In genomic region chr5:108642170-108642906, GRCh38 we compare ENCODE assay signal across 9 cellular contexts.
DNase-seq lines count a peak whose midpoint lies in the region; FAIRE-seq and TF ChIP-seq lines count a peak whose summit lies in the region.
"Had no signal": no experiment of that assay in that cellular context is flagged by ENCODE, and none has a peak within 500 bp of the region (broad histone marks: within the 10 kb centered on the region; RNA-seq: fewer than 3 reads in every experiment).

No MANE protein-coding gene starts in this region.

- no peaks in the 10 kb centered on the region for H4K20me1 ChIP-seq in GM23248 (ENCODE audit: insufficient read depth)

- 7 to 12% methylated on average over 4 of the region's 4 CpGs for WGBS in GM23248 (ENCODE audit: low coverage in 1 of 2, low lambda C conversion rate in 2 of 2, missing lambda C conversion rate in 2 of 2), 2 experiments

- peak overlapping the region; percentile 28 for H3K4me2 ChIP-seq in GM23248 (ENCODE audit: unreplicated experiment)

- intact Hi-C loops in activated T-helper 1 cell treated with anti-CD3 and anti-CD28 coated beads, Interleukin-12 subunit alpha, Interleukin-12 subunit beta, Interleukin-2, Interleukin-4 antibody, amounts not matched to agents 30 ng/mL and 10 ng/mL and 1 ng/mL, durations not matched to agents 14 hours and 24 hours and 36 hours (cut with micrococcal nuclease): loop anchor here (2.0 to 5.0 kb wide), 3 partner anchors 796 to 1045 kb away; partner anchors contain the start of gene MAN2A1

- no peaks in the 10 kb centered on the region for H3K79me2 ChIP-seq in GM23248 (ENCODE audit: insufficient read depth)

- H3K27me3 Mint-ChIP-seq in activated T-helper 1 cell treated with anti-CD3 and anti-CD28 coated beads, Interleukin-12 subunit alpha, Interleukin-12 subunit beta, Interleukin-2, Interleukin-4 antibody, amounts not matched to agents 30 ng/mL and 10 ng/mL and 1 ng/mL, durations not matched to agents 14 hours and 24 hours and 36 hours (ENCODE audit: insufficient read depth): peaks cover 7% of the 10 kb centered on the region
- no peaks in the 10 kb centered on the region for H3K27me3 Mint-ChIP-seq in osteocyte (ENCODE audit: unreplicated experiment)

- DNase-seq in GM04504 (ENCODE audit: low read depth) (peak; percentile 44), GM23248 (peak; percentile 71), KBM-7 (peak; percentile 86), RPMI7951 (ENCODE audit: low read depth) (peak; percentile 63), foreskin fibroblast (peak; percentile 60 to 84), osteocyte (ENCODE audit: extremely low spot score, unreplicated experiment) (no peak), urothelium cell line (ENCODE audit: low spot score) (peak; percentile 77)
- peak; percentile 11 for DNase-seq in activated T-helper 1 cell treated with anti-CD3 and anti-CD28 coated beads, Interleukin-12 subunit alpha, Interleukin-12 subunit beta, Interleukin-2, Interleukin-4 antibody, amounts not matched to agents 30 ng/mL and 10 ng/mL and 1 ng/mL, durations not matched to agents 14 hours and 24 hours and 36 hours (ENCODE audit: low spot score)

- no peaks in the 10 kb centered on the region for H3K36me3 Mint-ChIP-seq in activated T-helper 1 cell treated with anti-CD3 and anti-CD28 coated beads, Interleukin-12 subunit alpha, Interleukin-12 subunit beta, Interleukin-2, Interleukin-4 antibody, amounts not matched to agents 30 ng/mL and 10 ng/mL and 1 ng/mL, durations not matched to agents 14 hours and 24 hours and 36 hours (ENCODE audit: low read depth)
- H3K36me3 Mint-ChIP-seq in osteocyte (ENCODE audit: unreplicated experiment): peaks cover 1% of the 10 kb centered on the region

- H3F3A ChIP-seq in GM23248 (ENCODE audit: insufficient read depth): 0 out of 2 replicates have a peak, but pooled peaks cover 6% of the 10 kb centered on the region

- H3K4me1 Mint-ChIP-seq in activated T-helper 1 cell treated with anti-CD3 and anti-CD28 coated beads, Interleukin-12 subunit alpha, Interleukin-12 subunit beta, Interleukin-2, Interleukin-4 antibody, amounts not matched to agents 30 ng/mL and 10 ng/mL and 1 ng/mL, durations not matched to agents 14 hours and 24 hours and 36 hours (ENCODE audit: low read depth): peaks cover 5% of the 10 kb centered on the region
- peaks cover 9% of the 10 kb centered on the region for H3K4me1 Mint-ChIP-seq in osteocyte (ENCODE audit: unreplicated experiment)

- no peaks in the 10 kb centered on the region for H3K9me3 ChIP-seq in GM23248 (ENCODE audit: low read depth)

- no peaks in the 10 kb centered on the region for H3K36me3 ChIP-seq in GM23248 (ENCODE audit: low read depth)

- H3K4me3 ChIP-seq in GM23248: no peak overlapping the region
- H3K4me3 ChIP-seq in foreskin fibroblast (ENCODE audit: low read depth in 1 of 2, low read length in 2 of 2): no peak overlapping the region
- H3K4me3 ChIP-seq: skin epidermis had no signal

- H3K9me3 Mint-ChIP-seq in activated T-helper 1 cell treated with anti-CD3 and anti-CD28 coated beads, Interleukin-12 subunit alpha, Interleukin-12 subunit beta, Interleukin-2, Interleukin-4 antibody, amounts not matched to agents 30 ng/mL and 10 ng/mL and 1 ng/mL, durations not matched to agents 14 hours and 24 hours and 36 hours: no peaks in the 10 kb centered on the region
- H3K9me3 Mint-ChIP-seq in osteocyte (ENCODE audit: unreplicated experiment): peaks cover 8% of the 10 kb centered on the region

- in situ Hi-C loops in GM23248 (cut with MboI): no loop called here
- in situ Hi-C loops in KBM-7 (cut with MboI; ENCODE audit: low pct_unique_long_range_greater_than_20kb, low sequenced_read_pairs): no loop called here

- FAIRE-seq in urothelium cell line (lab: Jason Lieb, UNC): peak; percentile 56

- 0 out of 2 replicates have a peak, but pooled peaks cover 2% of the 10 kb centered on the region for H3K27me3 ChIP-seq in GM23248 (replicated peaks; ENCODE audit: insufficient read depth)

- no peak overlapping the region for H3K27ac ChIP-seq in GM23248
- H3K27ac ChIP-seq: skin epidermis had no signal

- H3K27ac Mint-ChIP-seq in activated T-helper 1 cell treated with anti-CD3 and anti-CD28 coated beads, Interleukin-12 subunit alpha, Interleukin-12 subunit beta, Interleukin-2, Interleukin-4 antibody, amounts not matched to agents 30 ng/mL and 10 ng/mL and 1 ng/mL, durations not matched to agents 14 hours and 24 hours and 36 hours: no peak overlapping the region
- H3K27ac Mint-ChIP-seq in osteocyte (ENCODE audit: unreplicated experiment): no peak overlapping the region

- H3K4me3 Mint-ChIP-seq in activated T-helper 1 cell treated with anti-CD3 and anti-CD28 coated beads, Interleukin-12 subunit alpha, Interleukin-12 subunit beta, Interleukin-2, Interleukin-4 antibody, amounts not matched to agents 30 ng/mL and 10 ng/mL and 1 ng/mL, durations not matched to agents 14 hours and 24 hours and 36 hours: no peak overlapping the region
- no peak overlapping the region for H3K4me3 Mint-ChIP-seq in osteocyte (ENCODE audit: unreplicated experiment)

- TF ChIP-seq CTCF in foreskin fibroblast (IDR thresholded peaks at IDR 0.05; ENCODE audit: low read depth, low read length) (peak; percentile 91), osteocyte (IDR thresholded peaks at IDR 0.05) (peak; percentile 93)

- peak overlapping the region; percentile 75 for H2AFZ ChIP-seq in GM23248

- H3K4me1 ChIP-seq in GM23248 (ENCODE audit: insufficient read depth): peaks cover 1% of the 10 kb centered on the region

- no peaks in the 10 kb centered on the region for H3K9me2 ChIP-seq in GM23248 (ENCODE audit: insufficient read depth)

- H3K9ac ChIP-seq in GM23248: no peak overlapping the region
